ENCODE assay signal across 1 cellular context in the genomic region with DNA sequence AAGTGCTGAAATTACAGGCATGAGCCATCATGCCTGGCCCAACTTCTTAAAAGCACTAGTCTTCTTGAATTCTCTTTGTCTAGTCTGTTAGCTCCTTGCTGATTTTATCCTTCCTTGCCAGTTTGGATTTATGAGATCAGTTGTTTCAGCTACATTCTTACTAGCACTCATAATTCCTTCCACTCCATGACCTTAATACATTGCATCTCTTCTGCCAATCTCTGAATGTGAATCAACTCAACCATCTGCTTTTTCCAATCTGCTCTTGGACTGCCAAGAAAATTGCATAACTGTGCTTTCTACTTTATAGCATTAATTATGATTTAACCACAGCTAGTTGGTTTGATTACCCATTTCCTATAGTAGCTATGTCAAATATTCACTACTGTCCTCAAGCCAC.
TF ChIP-seq lines count a peak whose summit lies in the region.

No MANE protein-coding gene starts in this region.

TF ChIP-seq in GM23338, 12 proteins besides CTCF, POLR2A, EP300 and RAD21 (continued from another document):
- TF ChIP-seq ZNF462 (CRISPR knock-in tag; IDR thresholded peaks at IDR 0.05) (no peak), CREB1 (CRISPR knock-in tag; IDR thresholded peaks at IDR 0.05; ENCODE audit: low read depth) (no peak), ZNF331 (CRISPR knock-in tag; IDR thresholded peaks at IDR 0.05; ENCODE audit: low read depth) (no peak), POLR2AphosphoS5 (IDR thresholded peaks at IDR 0.05; ENCODE audit: low read depth) (no peak)
TF ChIP-seq in GM23338: peak in this region for 0.
